ENCODE assay signal across 1 cellular context in genomic region chr19:37932985-37933953, GRCh38.
TF ChIP-seq lines count a peak whose summit lies in the region.

No MANE protein-coding gene starts in this region.

TF ChIP-seq in IMR-90, 13 proteins besides CTCF, POLR2A, EP300 and RAD21 (continued from another document):
- TF ChIP-seq ELK1 (IDR thresholded peaks at IDR 0.05; ENCODE audit: borderline replicate concordance, low read depth, low read length) = no peak
- no peak for TF ChIP-seq RCOR1 (IDR thresholded peaks at IDR 0.05; ENCODE audit: insufficient replicate concordance, low read length)
